14 cellular contexts compared by ENCODE assay signal in the genomic region with DNA sequence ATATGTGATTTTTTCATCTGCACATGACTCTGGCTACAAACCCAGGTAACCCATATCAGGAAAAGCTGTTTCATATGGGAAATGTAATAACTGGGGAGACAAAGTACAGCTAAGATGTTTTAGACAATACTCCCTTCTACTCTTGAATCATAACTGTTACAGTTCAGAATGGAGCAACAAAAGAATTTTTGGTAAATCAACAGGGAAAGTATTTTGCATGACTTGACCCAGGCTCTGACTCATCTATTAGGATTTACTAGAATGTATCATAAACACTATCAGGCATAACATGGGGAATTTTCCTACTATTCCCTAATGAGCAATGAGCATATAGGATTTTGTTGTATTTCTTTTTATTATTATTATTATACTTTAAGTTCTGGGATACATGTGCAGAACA.
A peak's percentile ranks its signal among the peaks of the same experiment; 100 is the strongest.
DNase-seq lines count a peak whose midpoint lies in the region; ATAC-seq and TF ChIP-seq lines count a peak whose summit lies in the region.
"Had no signal": no experiment of that assay in that cellular context is flagged by ENCODE, and none has a peak within 500 bp of the region (broad histone marks: within the 10 kb centered on the region; RNA-seq: fewer than 3 reads in every experiment).

No MANE protein-coding gene starts in this region.

- no peaks in the 10 kb centered on the region for H3K4me1 ChIP-seq in breast epithelium
- H3K4me1 ChIP-seq: right atrium auricular region had no signal

- H3K4me3 ChIP-seq in breast epithelium = no peak overlapping the region
- no peak overlapping the region for H3K4me3 ChIP-seq in astrocyte of the cerebellum (ENCODE audit: low read depth, low read length)
- H3K4me3 ChIP-seq: MG63, right atrium auricular region had no signal

- intact Hi-C loops in MCF 10A (cut with micrococcal nuclease) (loop anchor here (2.0 to 5.0 kb wide), 2 partner anchors 46 to 222 kb away; no protein-coding TSS in a partner anchor), breast epithelium (cut with DNase I; ENCODE audit: low total_unique reads) (no loop called here)

- peak overlapping the region; percentile 79 for H3K27ac Mint-ChIP-seq in MCF 10A (ENCODE audit: low read depth, unreplicated experiment)
- no peak overlapping the region for H3K27ac Mint-ChIP-seq in activated naive CD4-positive, alpha-beta T cell treated with anti-CD3 and anti-CD28 coated beads, Interleukin-2, amount 10 ng/mL, durations not matched to agents 7 days and 5 days
- H3K27ac Mint-ChIP-seq: activated CD8-positive, alpha-beta T cell treated with anti-CD3 and anti-CD28 coated beads, Interleukin-2, amount 10 ng/mL, durations not matched to agents 7 days and 5 days had no signal

- H3K4me1 Mint-ChIP-seq in MCF 10A (ENCODE audit: insufficient read depth, unreplicated experiment) = peaks cover 32% of the 10 kb centered on the region
- no peaks in the 10 kb centered on the region for H3K4me1 Mint-ChIP-seq in activated naive CD4-positive, alpha-beta T cell treated with anti-CD3 and anti-CD28 coated beads, Interleukin-2, amount 10 ng/mL, durations not matched to agents 7 days and 5 days

- no peak overlapping the region for H3K4me3 Mint-ChIP-seq in MCF 10A (ENCODE audit: unreplicated experiment)
- H3K4me3 Mint-ChIP-seq in activated naive CD4-positive, alpha-beta T cell treated with anti-CD3 and anti-CD28 coated beads, Interleukin-2, amount 10 ng/mL, durations not matched to agents 7 days and 5 days = no peak overlapping the region
- H3K4me3 Mint-ChIP-seq: activated CD8-positive, alpha-beta T cell treated with anti-CD3 and anti-CD28 coated beads, Interleukin-2, amount 10 ng/mL, durations not matched to agents 7 days and 5 days had no signal

- no peaks in the 10 kb centered on the region for H3K36me3 ChIP-seq in breast epithelium
- H3K36me3 ChIP-seq: right atrium auricular region had no signal

- POLR2A ChIA-PET in MCF 10A (lab: Yijun Ruan, JAX) = interaction anchor here (0.7 to 1.4 kb wide), 4 partner anchors 9 to 176 kb away, joined by 3 to 6 read pairs (median 4); no protein-coding TSS in a partner anchor

- H3K27me3 ChIP-seq in breast epithelium = no peaks in the 10 kb centered on the region
- H3K27me3 ChIP-seq: MG63, right atrium auricular region had no signal

- H3K27me3 Mint-ChIP-seq in MCF 10A (ENCODE audit: insufficient read depth, unreplicated experiment) = no peaks in the 10 kb centered on the region
- H3K27me3 Mint-ChIP-seq in activated naive CD4-positive, alpha-beta T cell treated with anti-CD3 and anti-CD28 coated beads, Interleukin-2, amount 10 ng/mL, durations not matched to agents 7 days and 5 days = no peaks in the 10 kb centered on the region

- no peak for ATAC-seq in GM18520 (IDR thresholded peaks at IDR 0.05; ENCODE audit: unreplicated experiment)
- ATAC-seq: activated CD8-positive, alpha-beta T cell treated with anti-CD3 and anti-CD28 coated beads, Interleukin-2, amount 10 ng/mL, durations not matched to agents 7 days and 5 days had no signal

- in situ Hi-C loops in astrocyte of the cerebellum (cut with HindIII; ENCODE audit: low sequenced_read_pairs) = no loop called here

- no TSS peak for BruUV-seq in MCF 10A (replicated peaks; lab: Mats Ljungman, UMichigan)

- no peaks in the 10 kb centered on the region for H3K36me3 Mint-ChIP-seq in MCF 10A (ENCODE audit: insufficient read depth, unreplicated experiment)
- H3K36me3 Mint-ChIP-seq in activated naive CD4-positive, alpha-beta T cell treated with anti-CD3 and anti-CD28 coated beads, Interleukin-2, amount 10 ng/mL, durations not matched to agents 7 days and 5 days = no peaks in the 10 kb centered on the region

- no peak overlapping the region for H3K27ac ChIP-seq in breast epithelium
- H3K27ac ChIP-seq: 22Rv1, right atrium auricular region had no signal

- CTCF ChIA-PET in MCF 10A (lab: Yijun Ruan, JAX) = interaction anchor here (0.5 to 1.0 kb wide), 2 partner anchors 49 to 330 kb away, joined by 3 read pairs; no protein-coding TSS in a partner anchor
- CTCF ChIA-PET in activated naive CD4-positive, alpha-beta T cell treated with anti-CD3 and anti-CD28 coated beads, Interleukin-2, amount 10 ng/mL, durations not matched to agents 7 days and 5 days (lab: Charles Lee) = no interaction called here

- no peak for TF ChIP-seq POLR2A in breast epithelium (IDR thresholded peaks at IDR 0.05)

- H3K9me3 ChIP-seq in breast epithelium = no peaks in the 10 kb centered on the region
- H3K9me3 ChIP-seq: right atrium auricular region had no signal

- TF ChIP-seq CTCF in MCF 10A (IDR thresholded peaks at IDR 0.05; ENCODE audit: unreplicated experiment) (no peak), breast epithelium (IDR thresholded peaks at IDR 0.05) (no peak), astrocyte of the cerebellum (IDR thresholded peaks at IDR 0.05; ENCODE audit: low read depth, low read length, missing control alignments) (no peak)

- no peaks in the 10 kb centered on the region for H3K9me3 Mint-ChIP-seq in MCF 10A (ENCODE audit: unreplicated experiment)
- peaks cover 2% of the 10 kb centered on the region for H3K9me3 Mint-ChIP-seq in activated naive CD4-positive, alpha-beta T cell treated with anti-CD3 and anti-CD28 coated beads, Interleukin-2, amount 10 ng/mL, durations not matched to agents 7 days and 5 days

- DNase-seq in MCF 10A (ENCODE audit: unreplicated experiment) (peak; percentile 80), breast epithelium (ENCODE audit: low spot score in 2 of 2) (no peak), astrocyte of the cerebellum (ENCODE audit: low read depth) (peak; percentile 62), glomerular endothelial cell (ENCODE audit: extremely low read depth, low read depth, low spot score) (peak; percentile 25), H4 (ENCODE audit: low spot score) (no peak), cerebellum (ENCODE audit: low spot score) (no peak)
- no peak for DNase-seq in activated naive CD4-positive, alpha-beta T cell treated with anti-CD3 and anti-CD28 coated beads, Interleukin-2, amount 10 ng/mL, durations not matched to agents 7 days and 5 days
- DNase-seq: activated CD8-positive, alpha-beta T cell treated with anti-CD3 and anti-CD28 coated beads, Interleukin-2, amount 10 ng/mL, durations not matched to agents 7 days and 5 days; activated naive CD4-positive, alpha-beta T cell treated with anti-CD3 and anti-CD28 coated beads, Interleukin-2, amount 50 U/mL, for 16 hours; MG63; T1000 had no signal

Comparison
In these comparisons a context has a peak if more than half of its experiments do, and no peak if none do; other contexts are left out.
1. DNase-seq: peak in MCF 10A (single experiment), astrocyte of the cerebellum (single experiment) and glomerular endothelial cell (single experiment); none in breast epithelium (0 of 2), activated naive CD4-positive, alpha-beta T cell treated with anti-CD3 and anti-CD28 coated beads, Interleukin-2, amount 10 ng/mL, durations not matched to agents 7 days and 5 days (single experiment), H4 (single experiment) and cerebellum (single experiment).